ENCODE assay signal across 8 cellular contexts in genomic region chr13:44506251-44506650, GRCh38.
"Had no signal": no experiment of that assay in that cellular context is flagged by ENCODE, and none has a peak within 500 bp of the region (broad histone marks: within the 10 kb centered on the region; RNA-seq: fewer than 3 reads in every experiment).

No MANE protein-coding gene starts in this region.

- H3K4me1 ChIP-seq: HAP-1 had no signal

- H3K4me3 ChIP-seq: GM23338, HAP-1, K562 had no signal

- DNase-seq: H7, IMR-90, KG1 had no signal

- H3K36me3 ChIP-seq: HAP-1 had no signal

- H2AFZ ChIP-seq: GM23338 had no signal

- ATAC-seq: GM23338, HCT116, K562 had no signal

- H3K9me3 ChIP-seq: HAP-1 had no signal

- H3K27ac ChIP-seq: HL-60 had no signal

- FAIRE-seq: K562 had no signal

- H3K4me2 ChIP-seq: GM23338 had no signal
